ENCODE assay signal across 27 cellular contexts in the genomic region with DNA sequence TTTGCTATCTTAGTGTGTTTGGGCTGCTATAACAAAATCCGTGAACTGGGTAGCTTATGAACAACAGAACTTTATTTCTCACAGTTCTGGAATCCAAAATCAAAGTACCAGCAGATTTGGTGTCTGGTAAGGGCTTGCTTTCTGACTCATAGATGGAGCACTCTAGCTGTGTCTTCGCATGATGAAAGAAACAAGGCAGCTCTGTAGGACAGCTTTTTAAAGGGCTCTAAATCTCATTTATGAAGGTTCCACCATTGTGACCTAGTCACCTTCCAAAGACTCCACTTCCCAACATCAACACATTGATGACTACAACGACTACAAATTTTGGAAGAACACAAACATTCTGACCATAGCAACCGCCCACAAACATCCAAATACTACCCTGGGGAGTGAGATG.
"Had no signal": no experiment of that assay in that cellular context is flagged by ENCODE, and none has a peak within 500 bp of the region (broad histone marks: within the 10 kb centered on the region; RNA-seq: fewer than 3 reads in every experiment).

No MANE protein-coding gene starts in this region.

- H3K9me3 Mint-ChIP-seq: nephron progenitor cell; neural crest cell; stimulated activated effector memory CD8-positive, alpha-beta T cell treated with anti-CD3 and anti-CD28 coated beads, Interleukin-12 subunit alpha, Interleukin-12 subunit beta, amount 100 ng/mL, for 72 hours; stimulated activated naive CD8-positive, alpha-beta T cell treated with anti-CD3 and anti-CD28 coated beads, Interleukin-15, Interleukin-2, amounts not matched to agents 100 ng/mL and 50 ng/mL, for 24 hours had no signal

- H3K27ac ChIP-seq: neutrophil, pancreas, prostate gland, right lobe of liver, sigmoid colon, stomach, thoracic aorta, thyroid gland, tibial nerve, upper lobe of right lung, uterus had no signal

- H3K4me1 ChIP-seq: pancreas, prostate gland, right lobe of liver, sigmoid colon, stomach, thyroid gland, tibial nerve, upper lobe of right lung, uterus had no signal

- FAIRE-seq: pancreas, small intestine had no signal

- H3K27me3 ChIP-seq: neutrophil, pancreas, right lobe of liver, sigmoid colon, stomach, thyroid gland, tibial nerve, upper lobe of right lung, uterus had no signal

- H3K4me3 Mint-ChIP-seq: naive thymus-derived CD8-positive, alpha-beta T cell; natural killer cell treated with Interleukin-12 subunit alpha and Interleukin-12 subunit beta and Interleukin-15 and Interleukin-18, amount 100 ng/mL, for 72 hours; nephron progenitor cell; neural crest cell; stimulated activated effector memory CD8-positive, alpha-beta T cell treated with anti-CD3 and anti-CD28 coated beads, Interleukin-12 subunit alpha, Interleukin-12 subunit beta, amount 100 ng/mL, for 72 hours; stimulated activated naive B cell treated with anti-CD40 and anti-IgM and Interleukin-4, amounts not matched to agents 10 μg/mL and 1 μg/mL and 100 μg/mL, for 72 hours; stimulated activated naive CD8-positive, alpha-beta T cell treated with anti-CD3 and anti-CD28 coated beads, Interleukin-15, Interleukin-2, amounts not matched to agents 100 ng/mL and 50 ng/mL, for 24 hours; type B pancreatic cell had no signal

- H3K27me3 Mint-ChIP-seq: natural killer cell treated with Interleukin-12 subunit alpha and Interleukin-12 subunit beta and Interleukin-15 and Interleukin-18, amount 100 ng/mL, for 72 hours; stimulated activated naive B cell treated with anti-CD40 and anti-IgM and Interleukin-4, amounts not matched to agents 10 μg/mL and 1 μg/mL and 100 μg/mL, for 72 hours; stimulated activated naive CD8-positive, alpha-beta T cell treated with anti-CD3 and anti-CD28 coated beads, Interleukin-15, Interleukin-2, amounts not matched to agents 100 ng/mL and 50 ng/mL, for 24 hours had no signal

- DNase-seq: naive thymus-derived CD8-positive, alpha-beta T cell; nephron progenitor cell; nucleus accumbens; pancreas; right cardiac atrium; right lobe of liver; sigmoid colon; small intestine; stimulated activated CD4-positive, alpha-beta T cell treated with anti-CD3 and anti-CD28 coated beads, Interleukin-15, amount 100 ng/mL, for 24 hours; stimulated activated CD4-positive, alpha-beta T cell treated with anti-CD3 and anti-CD28 coated beads, Interleukin-2, amount 100 ng/mL, for 24 hours; stimulated activated CD4-positive, alpha-beta T cell treated with anti-CD3 and anti-CD28 coated beads, Interleukin-2, amount 100 ng/mL, for 48 hours; stimulated activated CD4-positive, alpha-beta T cell treated with anti-CD3 and anti-CD28 coated beads, Interleukin-4, amount 100 ng/mL, for 24 hours; stimulated activated naive B cell treated with anti-CD40 and anti-IgM and Interleukin-4, amounts not matched to agents 10 μg/mL and 1 μg/mL and 100 μg/mL, for 72 hours; stimulated activated naive CD4-positive, alpha-beta T cell treated with Interleukin-2 at 50 U/mL for 16 hours; stomach; thyroid gland; upper lobe of right lung; uterus had no signal

- H3K36me3 ChIP-seq: neutrophil, pancreas, prostate gland, right lobe of liver, sigmoid colon, stomach, thoracic aorta, thyroid gland, tibial nerve, upper lobe of right lung, uterus had no signal

- ATAC-seq: naive thymus-derived CD8-positive, alpha-beta T cell; natural killer cell treated with Interleukin-12 subunit alpha and Interleukin-12 subunit beta and Interleukin-15 and Interleukin-18, amount 100 ng/mL, for 72 hours; pancreas; right cardiac atrium; right lobe of liver; stimulated activated effector memory CD8-positive, alpha-beta T cell treated with anti-CD3 and anti-CD28 coated beads, Interleukin-12 subunit alpha, Interleukin-12 subunit beta, amount 100 ng/mL, for 72 hours; upper lobe of right lung had no signal

- H3K27ac Mint-ChIP-seq: naive thymus-derived CD8-positive, alpha-beta T cell; natural killer cell treated with Interleukin-12 subunit alpha and Interleukin-12 subunit beta and Interleukin-15 and Interleukin-18, amount 100 ng/mL, for 72 hours; nephron progenitor cell; stimulated activated effector memory CD8-positive, alpha-beta T cell treated with anti-CD3 and anti-CD28 coated beads, Interleukin-12 subunit alpha, Interleukin-12 subunit beta, amount 100 ng/mL, for 72 hours; stimulated activated naive B cell treated with anti-CD40 and anti-IgM and Interleukin-4, amounts not matched to agents 10 μg/mL and 1 μg/mL and 100 μg/mL, for 72 hours; stimulated activated naive CD8-positive, alpha-beta T cell treated with anti-CD3 and anti-CD28 coated beads, Interleukin-15, Interleukin-2, amounts not matched to agents 100 ng/mL and 50 ng/mL, for 24 hours; type B pancreatic cell had no signal

- H3K9me3 ChIP-seq: neutrophil, pancreas, prostate gland, right lobe of liver, thoracic aorta, thyroid gland, tibial nerve, upper lobe of right lung, uterus had no signal

- H3K4me1 Mint-ChIP-seq: naive thymus-derived CD8-positive, alpha-beta T cell; neural crest cell; stimulated activated effector memory CD8-positive, alpha-beta T cell treated with anti-CD3 and anti-CD28 coated beads, Interleukin-12 subunit alpha, Interleukin-12 subunit beta, amount 100 ng/mL, for 72 hours; stimulated activated naive B cell treated with anti-CD40 and anti-IgM and Interleukin-4, amounts not matched to agents 10 μg/mL and 1 μg/mL and 100 μg/mL, for 72 hours had no signal

- H3K4me3 ChIP-seq: pancreas, prostate gland, right lobe of liver, sigmoid colon, stomach, thoracic aorta, thyroid gland, tibial nerve, upper lobe of right lung, uterus had no signal

- H3K36me3 Mint-ChIP-seq: naive thymus-derived CD8-positive, alpha-beta T cell; natural killer cell treated with Interleukin-12 subunit alpha and Interleukin-12 subunit beta and Interleukin-15 and Interleukin-18, amount 100 ng/mL, for 72 hours; stimulated activated effector memory CD8-positive, alpha-beta T cell treated with anti-CD3 and anti-CD28 coated beads, Interleukin-12 subunit alpha, Interleukin-12 subunit beta, amount 100 ng/mL, for 72 hours; stimulated activated naive B cell treated with anti-CD40 and anti-IgM and Interleukin-4, amounts not matched to agents 10 μg/mL and 1 μg/mL and 100 μg/mL, for 72 hours; type B pancreatic cell had no signal
